Comparison of ENCODE assay signal across 8 cellular contexts in genomic region chr9:33159058-33159759, GRCh38. TPM values are rescaled to one million over a fixed set of nuclear protein-coding genes. Genes with fewer than 3 reads are reported as not detected.
DNase-seq lines count a peak whose midpoint lies in the region; ATAC-seq and TF ChIP-seq lines count a peak whose summit lies in the region.

No MANE protein-coding gene starts in this region.

- H3K36me3 Mint-ChIP-seq in Calu3 (ENCODE audit: insufficient read depth, unreplicated experiment): peaks cover 29% of the 10 kb centered on the region
- H3K36me3 Mint-ChIP-seq in natural killer cell treated with Interleukin-12 subunit alpha and Interleukin-12 subunit beta and Interleukin-15 and Interleukin-18, amount 100 ng/mL, for 72 hours: no peaks in the 10 kb centered on the region

- intact Hi-C loops in Calu3 (cut with micrococcal nuclease; ENCODE audit: unreplicated experiment): no loop called here

- TF ChIP-seq CTCF in Calu3 (IDR thresholded peaks at IDR 0.05; ENCODE audit: unreplicated experiment) (no peak), HFF-Myc (IDR thresholded peaks at IDR 0.05; ENCODE audit: low read depth, low read length, missing control alignments) (no peak)

- peak overlapping the region; percentile 96 for H3K27ac Mint-ChIP-seq in Calu3 (ENCODE audit: unreplicated experiment)
- H3K27ac Mint-ChIP-seq in natural killer cell treated with Interleukin-12 subunit alpha and Interleukin-12 subunit beta and Interleukin-15 and Interleukin-18, amount 100 ng/mL, for 72 hours: peak overlapping the region; percentile 97

- H3K27ac ChIP-seq in SJSA1: peak overlapping the region; percentile 57
- peak overlapping the region; percentile 87 for H3K27ac ChIP-seq in effector memory CD4-positive, alpha-beta T cell (ENCODE audit: insufficient read depth, low read length, poor library complexity, severe bottlenecking)

- H3K4me3 ChIP-seq in HFF-Myc (replicated peaks; ENCODE audit: low read depth, low read length) (0 out of 2 replicates have a peak overlapping the region, but pooled peaks have one; percentile 7), SJSA1 (no peak overlapping the region)
- H3K4me3 ChIP-seq in effector memory CD4-positive, alpha-beta T cell (ENCODE audit: insufficient read depth, low read depth, low read length, poor library complexity, severe bottlenecking): peak overlapping the region; percentile 10

- DNase-seq in Calu3 (no peak), HFF-Myc (ENCODE audit: extremely low read depth, low read depth) (no peak), SJSA1 (ENCODE audit: low read depth in 1 of 2, low spot score in 2 of 2) (peak in 1 of 2 experiments; percentile 9), 8988T (no peak), NCI-H2227 treated with DMSO at 0.1 percent for 48 hours (lab: John Stamatoyannopoulos, UW) (no peak), HPDE6-E6E7 (ENCODE audit: extremely low spot score) (no peak)
- DNase-seq in effector memory CD4-positive, alpha-beta T cell: peak in 2 of 3 donors; percentile 41 to 47
- no peak for DNase-seq in natural killer cell treated with Interleukin-12 subunit alpha and Interleukin-12 subunit beta and Interleukin-15 and Interleukin-18, amount 100 ng/mL, for 72 hours (ENCODE audit: low spot score)

- no peaks in the 10 kb centered on the region for H3K36me3 ChIP-seq in SJSA1
- no peaks in the 10 kb centered on the region for H3K36me3 ChIP-seq in effector memory CD4-positive, alpha-beta T cell (ENCODE audit: control insufficient read depth, insufficient read depth, low read length)

- no peaks in the 10 kb centered on the region for H3K9me3 ChIP-seq in SJSA1 (replicated peaks)
- H3K9me3 ChIP-seq in effector memory CD4-positive, alpha-beta T cell (ENCODE audit: control insufficient read depth, low read length): no peaks in the 10 kb centered on the region

- H3K9me3 Mint-ChIP-seq in Calu3 (ENCODE audit: low read depth, unreplicated experiment): no peaks in the 10 kb centered on the region
- H3K9me3 Mint-ChIP-seq in natural killer cell treated with Interleukin-12 subunit alpha and Interleukin-12 subunit beta and Interleukin-15 and Interleukin-18, amount 100 ng/mL, for 72 hours: no peaks in the 10 kb centered on the region

- H3K4me3 Mint-ChIP-seq in Calu3 (ENCODE audit: low read depth, unreplicated experiment): peak overlapping the region; percentile 58
- H3K4me3 Mint-ChIP-seq in natural killer cell treated with Interleukin-12 subunit alpha and Interleukin-12 subunit beta and Interleukin-15 and Interleukin-18, amount 100 ng/mL, for 72 hours: peak overlapping the region; percentile 70

- H3K4me1 ChIP-seq in SJSA1 (replicated peaks): peaks cover 42% of the 10 kb centered on the region
- H3K4me1 ChIP-seq in effector memory CD4-positive, alpha-beta T cell (ENCODE audit: control insufficient read depth, insufficient read depth, low read length, poor library complexity, severe bottlenecking): peaks cover 82% of the 10 kb centered on the region

- no peaks in the 10 kb centered on the region for H3K27me3 ChIP-seq in SJSA1 (replicated peaks)
- H3K27me3 ChIP-seq in effector memory CD4-positive, alpha-beta T cell (replicated peaks; ENCODE audit: control insufficient read depth, insufficient read depth, low read length, poor library complexity, severe bottlenecking): no peaks in the 10 kb centered on the region

- peak; percentile 67 to 71 for ATAC-seq in natural killer cell treated with Interleukin-12 subunit alpha and Interleukin-12 subunit beta and Interleukin-15 and Interleukin-18, amount 100 ng/mL, for 72 hours

- peaks cover 63% of the 10 kb centered on the region for H3K4me1 Mint-ChIP-seq in Calu3 (ENCODE audit: low read depth, unreplicated experiment)
- H3K4me1 Mint-ChIP-seq in natural killer cell treated with Interleukin-12 subunit alpha and Interleukin-12 subunit beta and Interleukin-15 and Interleukin-18, amount 100 ng/mL, for 72 hours (ENCODE audit: low read depth in 2 of 2): peaks cover 85 to 90% of the 10 kb centered on the region in 2 donors

- CTCF ChIA-PET in Calu3 (lab: Charles Lee): interaction anchor here (1.1 kb wide), 1 partner anchor 29 kb away, joined by 3 read pairs; no protein-coding TSS in a partner anchor

- no peaks in the 10 kb centered on the region for H3K27me3 Mint-ChIP-seq in Calu3 (ENCODE audit: unreplicated experiment)
- H3K27me3 Mint-ChIP-seq in natural killer cell treated with Interleukin-12 subunit alpha and Interleukin-12 subunit beta and Interleukin-15 and Interleukin-18, amount 100 ng/mL, for 72 hours: no peaks in the 10 kb centered on the region

- BruUV-seq in Calu3 (replicated peaks; lab: Mats Ljungman, UMichigan): no TSS peak

RNA-seq across cellular contexts. Expression of gene B4GALT1, which starts 7.9 kb away (rescaled TPM):
- total RNA-seq in Calu3 (2022): 69.5 and 71.1 TPM in 2 replicates
- total RNA-seq in SJSA1 (2014; rRNA removed; shearing (Covaris generic)): 2.6 and 4.7 TPM in 2 replicates
- 10 to 100 TPM; 51.4 to 90.6 TPM for total RNA-seq in natural killer cell treated with Interleukin-12 subunit alpha and Interleukin-12 subunit beta and Interleukin-15 and Interleukin-18, amount 100 ng/mL, for 72 hours

Comparison
In these comparisons a context has a peak if more than half of its experiments do, and no peak if none do; other contexts are left out.
1. DNase-seq: peak in effector memory CD4-positive, alpha-beta T cell (2 of 3); none in Calu3 (single experiment), HFF-Myc (single experiment), natural killer cell treated with Interleukin-12 subunit alpha and Interleukin-12 subunit beta and Interleukin-15 and Interleukin-18, amount 100 ng/mL, for 72 hours (single experiment), 8988T (single experiment), NCI-H2227 treated with DMSO at 0.1 percent for 48 hours (single experiment) and HPDE6-E6E7 (single experiment).